ENCODE assay signal across 8 cellular contexts in the genomic region with DNA sequence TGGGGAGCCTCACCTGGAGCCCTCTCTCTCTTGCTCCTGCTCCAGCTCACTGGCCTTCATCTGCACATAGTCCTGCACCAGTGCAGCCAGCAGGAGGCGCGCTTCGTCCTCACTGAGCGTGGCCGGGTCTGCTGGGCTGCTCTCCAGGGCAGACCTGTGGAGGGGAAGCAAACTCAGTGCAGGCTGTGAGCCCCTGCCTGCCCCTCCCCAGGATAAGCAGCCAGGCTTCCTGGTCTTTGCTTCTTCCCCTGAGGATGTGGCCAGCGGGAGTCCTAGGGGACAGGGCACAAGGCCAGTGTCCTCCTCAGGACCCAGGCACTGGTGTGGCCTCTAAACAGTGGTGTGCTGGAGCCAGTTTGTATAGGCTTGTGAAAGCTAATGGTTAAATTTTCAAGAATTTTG. TPM values are rescaled to one million over a fixed set of nuclear protein-coding genes. Genes with fewer than 3 reads are reported as not detected.
DNase-seq lines count a peak whose midpoint lies in the region; FAIRE-seq lines count a peak whose summit lies in the region.

No MANE protein-coding gene starts in this region.

- FAIRE-seq in frontal cortex (lab: Jason Lieb, UNC): no peak

- H3K36me3 ChIP-seq in H7 (replicated peaks; ENCODE audit: control insufficient read depth, insufficient read depth, low read length): no peaks in the 10 kb centered on the region

- H3K4me3 ChIP-seq in H7 (ENCODE audit: insufficient read depth, low read depth, low read length): no peak overlapping the region

- peaks cover 48% of the 10 kb centered on the region for H3K27me3 ChIP-seq in H7 (ENCODE audit: control insufficient read depth, insufficient read depth, low read length)

- DNase-seq in EH (ENCODE audit: low read depth): peak; percentile 32
- DNase-seq in H7: peak; percentile 70
- DNase-seq in NCI-H1930 (lab: John Stamatoyannopoulos, UW): peak; percentile 29 to 38
- DNase-seq in activated T-cell treated with anti-CD3 and anti-CD28 coated beads for 4 hours: peak; percentile 18
- peak; percentile 65 for DNase-seq in iPS-NIHi11 (ENCODE audit: low spot score)
- DNase-seq in stimulated activated CD8-positive, alpha-beta memory T cell treated with anti-CD3 and anti-CD28 coated beads, Interleukin-7, amount 100 ng/mL, for 48 hours (ENCODE audit: extremely low read depth in 1 of 2, low read depth in 1 of 2): peak; percentile 39 to 49
- DNase-seq in inferior parietal cortex (ENCODE audit: extremely low spot score): no peak
- DNase-seq in frontal cortex (ENCODE audit: low spot score in 2 of 2): no peak

RNA-seq across cellular contexts. Expression of a gene that starts 2.2 kb away (rescaled TPM):
- total RNA-seq in H7 (2014; rRNA removed; shearing (Covaris generic)): 0.76 and 1.1 TPM in 2 replicates
- not detected for total RNA-seq in frontal cortex

Comparison
In these comparisons a context has a peak if more than half of its experiments do, and no peak if none do; other contexts are left out.
1. DNase-seq: peak in EH (single experiment), H7 (single experiment), NCI-H1930 (2 of 2), activated T-cell treated with anti-CD3 and anti-CD28 coated beads for 4 hours (single experiment), iPS-NIHi11 (single experiment) and stimulated activated CD8-positive, alpha-beta memory T cell treated with anti-CD3 and anti-CD28 coated beads, Interleukin-7, amount 100 ng/mL, for 48 hours (2 of 2); none in inferior parietal cortex (single experiment) and frontal cortex (0 of 2).